Comparison of ENCODE assay signal across 1 cellular context in the genomic region with DNA sequence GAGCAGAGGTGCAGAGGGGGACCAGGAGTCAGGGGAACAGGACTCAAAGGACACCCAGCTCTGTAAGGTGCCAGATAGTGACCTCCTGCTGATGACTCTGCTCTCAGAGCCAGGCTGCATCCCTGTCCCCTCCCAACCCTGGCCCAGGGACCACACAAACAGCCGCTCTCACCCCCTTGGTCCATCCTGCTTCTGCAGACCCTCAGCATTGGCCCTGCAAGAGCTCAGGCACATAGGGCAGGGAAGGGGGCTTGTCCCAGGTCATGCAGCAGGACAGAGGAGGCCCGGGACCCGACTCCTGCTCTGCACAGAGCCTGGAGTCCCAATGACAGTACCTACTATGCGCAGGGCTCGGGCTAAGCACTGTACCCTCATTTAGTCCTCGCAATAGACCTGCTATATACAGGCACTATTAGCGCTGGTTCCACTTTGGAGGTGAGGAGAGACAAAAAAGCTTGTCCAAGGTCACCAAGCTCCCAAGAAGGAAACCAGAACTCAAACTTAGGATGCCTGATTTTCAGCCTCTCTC.
TF ChIP-seq lines count a peak whose summit lies in the region.

No MANE protein-coding gene starts in this region.

TF ChIP-seq in GM23338, 12 proteins besides CTCF, POLR2A, EP300 and RAD21 (continued from another document):
- no peak for TF ChIP-seq STAT1 (IDR thresholded peaks at IDR 0.05; ENCODE audit: unreplicated experiment)
- no peak for TF ChIP-seq POLR2AphosphoS5 (IDR thresholded peaks at IDR 0.05; ENCODE audit: low read depth)
- TF ChIP-seq ZNF114 (CRISPR knock-in tag; IDR thresholded peaks at IDR 0.05), result no peak
- TF ChIP-seq, protein P1, sequence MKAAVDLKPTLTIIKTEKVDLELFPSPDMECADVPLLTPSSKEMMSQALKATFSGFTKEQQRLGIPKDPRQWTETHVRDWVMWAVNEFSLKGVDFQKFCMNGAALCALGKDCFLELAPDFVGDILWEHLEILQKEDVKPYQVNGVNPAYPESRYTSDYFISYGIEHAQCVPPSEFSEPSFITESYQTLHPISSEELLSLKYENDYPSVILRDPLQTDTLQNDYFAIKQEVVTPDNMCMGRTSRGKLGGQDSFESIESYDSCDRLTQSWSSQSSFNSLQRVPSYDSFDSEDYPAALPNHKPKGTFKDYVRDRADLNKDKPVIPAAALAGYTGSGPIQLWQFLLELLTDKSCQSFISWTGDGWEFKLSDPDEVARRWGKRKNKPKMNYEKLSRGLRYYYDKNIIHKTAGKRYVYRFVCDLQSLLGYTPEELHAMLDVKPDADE (IDR thresholded peaks at IDR 0.05), result no peak
- TF ChIP-seq, protein P2, sequence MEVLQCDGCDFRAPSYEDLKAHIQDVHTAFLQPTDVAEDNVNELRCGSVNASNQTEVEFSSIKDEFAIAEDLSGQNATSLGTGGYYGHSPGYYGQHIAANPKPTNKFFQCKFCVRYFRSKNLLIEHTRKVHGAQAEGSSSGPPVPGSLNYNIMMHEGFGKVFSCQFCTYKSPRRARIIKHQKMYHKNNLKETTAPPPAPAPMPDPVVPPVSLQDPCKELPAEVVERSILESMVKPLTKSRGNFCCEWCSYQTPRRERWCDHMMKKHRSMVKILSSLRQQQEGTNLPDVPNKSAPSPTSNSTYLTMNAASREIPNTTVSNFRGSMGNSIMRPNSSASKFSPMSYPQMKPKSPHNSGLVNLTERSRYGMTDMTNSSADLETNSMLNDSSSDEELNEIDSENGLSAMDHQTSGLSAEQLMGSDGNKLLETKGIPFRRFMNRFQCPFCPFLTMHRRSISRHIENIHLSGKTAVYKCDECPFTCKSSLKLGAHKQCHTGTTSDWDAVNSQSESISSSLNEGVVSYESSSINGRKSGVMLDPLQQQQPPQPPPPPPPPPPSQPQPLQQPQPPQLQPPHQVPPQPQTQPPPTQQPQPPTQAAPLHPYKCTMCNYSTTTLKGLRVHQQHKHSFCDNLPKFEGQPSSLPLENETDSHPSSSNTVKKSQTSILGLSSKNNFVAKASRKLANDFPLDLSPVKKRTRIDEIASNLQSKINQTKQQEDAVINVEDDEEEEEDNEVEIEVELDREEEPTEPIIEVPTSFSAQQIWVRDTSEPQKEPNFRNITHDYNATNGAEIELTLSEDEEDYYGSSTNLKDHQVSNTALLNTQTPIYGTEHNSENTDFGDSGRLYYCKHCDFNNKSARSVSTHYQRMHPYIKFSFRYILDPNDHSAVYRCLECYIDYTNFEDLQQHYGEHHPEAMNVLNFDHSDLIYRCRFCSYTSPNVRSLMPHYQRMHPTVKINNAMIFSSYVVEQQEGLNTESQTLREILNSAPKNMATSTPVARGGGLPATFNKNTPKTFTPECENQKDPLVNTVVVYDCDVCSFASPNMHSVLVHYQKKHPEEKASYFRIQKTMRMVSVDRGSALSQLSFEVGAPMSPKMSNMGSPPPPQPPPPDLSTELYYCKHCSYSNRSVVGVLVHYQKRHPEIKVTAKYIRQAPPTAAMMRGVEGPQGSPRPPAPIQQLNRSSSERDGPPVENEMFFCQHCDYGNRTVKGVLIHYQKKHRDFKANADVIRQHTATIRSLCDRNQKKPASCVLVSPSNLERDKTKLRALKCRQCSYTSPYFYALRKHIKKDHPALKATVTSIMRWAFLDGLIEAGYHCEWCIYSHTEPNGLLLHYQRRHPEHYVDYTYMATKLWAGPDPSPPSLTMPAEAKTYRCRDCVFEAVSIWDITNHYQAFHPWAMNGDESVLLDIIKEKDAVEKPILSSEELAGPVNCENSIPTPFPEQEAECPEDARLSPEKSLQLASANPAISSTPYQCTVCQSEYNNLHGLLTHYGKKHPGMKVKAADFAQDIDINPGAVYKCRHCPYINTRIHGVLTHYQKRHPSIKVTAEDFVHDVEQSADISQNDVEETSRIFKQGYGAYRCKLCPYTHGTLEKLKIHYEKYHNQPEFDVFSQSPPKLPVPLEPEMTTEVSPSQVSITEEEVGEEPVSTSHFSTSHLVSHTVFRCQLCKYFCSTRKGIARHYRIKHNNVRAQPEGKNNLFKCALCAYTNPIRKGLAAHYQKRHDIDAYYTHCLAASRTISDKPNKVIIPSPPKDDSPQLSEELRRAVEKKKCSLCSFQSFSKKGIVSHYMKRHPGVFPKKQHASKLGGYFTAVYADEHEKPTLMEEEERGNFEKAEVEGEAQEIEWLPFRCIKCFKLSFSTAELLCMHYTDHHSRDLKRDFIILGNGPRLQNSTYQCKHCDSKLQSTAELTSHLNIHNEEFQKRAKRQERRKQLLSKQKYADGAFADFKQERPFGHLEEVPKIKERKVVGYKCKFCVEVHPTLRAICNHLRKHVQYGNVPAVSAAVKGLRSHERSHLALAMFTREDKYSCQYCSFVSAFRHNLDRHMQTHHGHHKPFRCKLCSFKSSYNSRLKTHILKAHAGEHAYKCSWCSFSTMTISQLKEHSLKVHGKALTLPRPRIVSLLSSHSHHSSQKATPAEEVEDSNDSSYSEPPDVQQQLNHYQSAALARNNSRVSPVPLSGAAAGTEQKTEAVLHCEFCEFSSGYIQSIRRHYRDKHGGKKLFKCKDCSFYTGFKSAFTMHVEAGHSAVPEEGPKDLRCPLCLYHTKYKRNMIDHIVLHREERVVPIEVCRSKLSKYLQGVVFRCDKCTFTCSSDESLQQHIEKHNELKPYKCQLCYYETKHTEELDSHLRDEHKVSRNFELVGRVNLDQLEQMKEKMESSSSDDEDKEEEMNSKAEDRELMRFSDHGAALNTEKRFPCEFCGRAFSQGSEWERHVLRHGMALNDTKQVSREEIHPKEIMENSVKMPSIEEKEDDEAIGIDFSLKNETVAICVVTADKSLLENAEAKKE (CRISPR knock-in tag; IDR thresholded peaks at IDR 0.05), result no peak
- TF ChIP-seq JUNB (IDR thresholded peaks at IDR 0.05; ENCODE audit: unreplicated experiment), result no peak
- TF ChIP-seq NANOG (IDR thresholded peaks at IDR 0.05; ENCODE audit: borderline replicate concordance), result no peak
- no peak for TF ChIP-seq ZNF331 (CRISPR knock-in tag; IDR thresholded peaks at IDR 0.05; ENCODE audit: low read depth)
- TF ChIP-seq CREB1 (CRISPR knock-in tag; IDR thresholded peaks at IDR 0.05; ENCODE audit: low read depth), result no peak
- no peak for TF ChIP-seq EZH2 (IDR thresholded peaks at IDR 0.05; ENCODE audit: low read depth, unreplicated experiment)
